35 cellular contexts compared by ENCODE assay signal in genomic region chr1:69090170-69090569, GRCh38.
"Had no signal": no experiment of that assay in that cellular context is flagged by ENCODE, and none has a peak within 500 bp of the region (broad histone marks: within the 10 kb centered on the region; RNA-seq: fewer than 3 reads in every experiment).

No MANE protein-coding gene starts in this region.

- H3K9ac ChIP-seq: KMS-11 had no signal

- H3K9me3 ChIP-seq: MG63 had no signal

- H3K27me3 ChIP-seq: MG63 had no signal

- H3K4me3 ChIP-seq: MG63 had no signal

- H3K27ac ChIP-seq: KMS-11 had no signal

- H3K36me3 ChIP-seq: MG63 had no signal

- DNase-seq: Karpas-422, Kasumi-1, MG63, MM.1S, MV-4-11, NCI-H1048, NCI-H1092, NCI-H1092 treated with DMSO at 0.1 percent for 48 hours, NCI-H1105, NCI-H1105 treated with DMSO at 0.1 percent for 48 hours, NCI-H1417, NCI-H1417 treated with DMSO at 0.1 percent for 48 hours, NCI-H1436, NCI-H1436 treated with DMSO at 0.1 percent for 48 hours, NCI-H146, NCI-H1694, NCI-H1694 treated with DMSO at 0.1 percent for 48 hours, NCI-H187, NCI-H187 treated with DMSO at 0.1 percent for 48 hours, NCI-H1930, NCI-H2029, NCI-H2029 treated with DMSO at 0.1 percent for 48 hours, NCI-H2081, NCI-H2081 treated with DMSO at 0.1 percent for 48 hours, NCI-H2107, NCI-H2171, NCI-H2171 treated with DMSO at 0.1 percent for 48 hours, NCI-H2227 treated with DMSO at 0.1 percent for 48 hours, NCI-H226, NCI-H345, NCI-H446, NCI-H446 treated with DMSO at 0.1 percent for 48 hours, NCI-H510A, NCI-H510A treated with DMSO at 0.1 percent for 48 hours had no signal
